In genomic region chr9:137417161-137418021, GRCh38 we compare ENCODE assay signal across 10 cellular contexts. TPM values are rescaled to one million over a fixed set of nuclear protein-coding genes. Genes with fewer than 3 reads are reported as not detected.
DNase-seq lines count a peak whose midpoint lies in the region; ATAC-seq, FAIRE-seq and TF ChIP-seq lines count a peak whose summit lies in the region.
"Had no signal": no experiment of that assay in that cellular context is flagged by ENCODE, and none has a peak within 500 bp of the region (broad histone marks: within the 10 kb centered on the region; RNA-seq: fewer than 3 reads in every experiment).

No MANE protein-coding gene starts in this region.

- H3K27me3 Mint-ChIP-seq in activated B cell treated with CpG ODN at 0.5 μM for 24 hours = no peaks in the 10 kb centered on the region

- peaks cover 0 to 8% (median 0%) of the 10 kb centered on the region in 9 donors for H3K36me3 ChIP-seq in heart right ventricle
- H3K36me3 ChIP-seq in skeletal muscle tissue (ENCODE audit: control insufficient read depth in 3 of 3, insufficient read depth in 3 of 3, low read length in 3 of 3) = no peaks in the 10 kb centered on the region
- no peaks in the 10 kb centered on the region for H3K36me3 ChIP-seq in gastrocnemius medialis

- DNase-seq in GM12892 (ENCODE audit: insufficient read length) (no peak), activated B cell treated with CpG ODN at 0.5 μM for 24 hours (no peak), heart right ventricle (no peak), gastrocnemius medialis (no peak)
- DNase-seq in stimulated activated CD4-positive, alpha-beta T cell treated with anti-CD3 and anti-CD28 coated beads, Interleukin-4, amount 100 ng/mL, for 1 hour = no peak
- DNase-seq in effector CD8-positive, alpha-beta T cell (lab: John Stamatoyannopoulos, UW) = no peak
- DNase-seq in activated CD4-positive, alpha-beta T cell treated with anti-CD3 and anti-CD28 coated beads, Interleukin-2, amount 50 U/mL, for 4 hours = no peak

- no peak for TF ChIP-seq CTCF in activated B cell treated with CpG ODN at 0.5 μM for 24 hours (IDR thresholded peaks at IDR 0.05)
- no peak for TF ChIP-seq CTCF in heart right ventricle (IDR thresholded peaks at IDR 0.05)
- no peak for TF ChIP-seq CTCF in gastrocnemius medialis (IDR thresholded peaks at IDR 0.05 in 4 of 5, conservative IDR thresholded peaks at IDR 0.05 in 1 of 5)

- peaks cover 16% of the 10 kb centered on the region for H3K4me1 Mint-ChIP-seq in activated B cell treated with CpG ODN at 0.5 μM for 24 hours

- H3K27ac ChIP-seq in heart right ventricle (peak overlapping the region in 9 of 10 donors; percentile 56 to 84 (median 62)), skeletal muscle tissue (ENCODE audit: low read depth, low read length) (no peak overlapping the region), gastrocnemius medialis (peak overlapping the region in 2 of 4 donors; percentile 37 to 64)
- H3K27ac ChIP-seq: epithelial cell of prostate had no signal

- WGBS in heart right ventricle, 2 donors = 82% methylated on average over 89 to 99 of the region's 99 CpGs

- H3K27me3 ChIP-seq in heart right ventricle (no peaks in the 10 kb centered on the region), skeletal muscle tissue (ENCODE audit: control insufficient read depth in 3 of 3, insufficient read depth in 3 of 3, low read length in 3 of 3) (no peaks in the 10 kb centered on the region), gastrocnemius medialis (no peaks in the 10 kb centered on the region)

- peaks cover 3% of the 10 kb centered on the region for H3K36me3 Mint-ChIP-seq in activated B cell treated with CpG ODN at 0.5 μM for 24 hours (ENCODE audit: low read depth)

- no peak overlapping the region for H3K27ac Mint-ChIP-seq in activated B cell treated with CpG ODN at 0.5 μM for 24 hours

- POLR2A ChIA-PET in activated B cell treated with CpG ODN at 0.5 μM for 24 hours (lab: Charles Lee) = no interaction called here

- H3K4me1 ChIP-seq in heart right ventricle = peaks cover 5 to 56% (median 19%) of the 10 kb centered on the region in 9 donors
- H3K4me1 ChIP-seq in skeletal muscle tissue (ENCODE audit: control insufficient read depth in 3 of 3, insufficient read depth in 3 of 3, low read length in 3 of 3) = peaks cover 16 to 21% (median 16%) of the 10 kb centered on the region in 3 donors
- peaks cover 12 to 16% of the 10 kb centered on the region in 2 donors for H3K4me1 ChIP-seq in gastrocnemius medialis

- no peaks in the 10 kb centered on the region for H3K9me3 Mint-ChIP-seq in activated B cell treated with CpG ODN at 0.5 μM for 24 hours

- H3K4me3 ChIP-seq in heart right ventricle (peak overlapping the region; percentile 11 to 56 (median 46)), skeletal muscle tissue (ENCODE audit: low read length in 3 of 3) (peak overlapping the region in 2 of 3 donors; percentile 36 to 41), gastrocnemius medialis (peak overlapping the region in 2 of 4 donors; percentile 5 to 51)

- in situ Hi-C loops in gastrocnemius medialis (cut with MboI; ENCODE audit: low sequenced_read_pairs in 4 of 4) = loop anchor here in 3 of 4 donors (25.0 kb wide), 1 partner anchor 130 kb away; the partner anchor contains the start of gene TOR4A (in 3 of the 3)

- peak; percentile 28 for ATAC-seq in activated B cell treated with CpG ODN at 0.5 μM for 24 hours (ENCODE audit: low read depth)
- ATAC-seq in heart right ventricle = peak in 7 of 8 donors; percentile 21 to 61 (median 55)
- no peak for ATAC-seq in gastrocnemius medialis
- ATAC-seq: HCT116 had no signal

- CTCF ChIA-PET in activated B cell treated with CpG ODN at 0.5 μM for 24 hours (lab: Charles Lee) = no interaction called here

- FAIRE-seq in GM12892 (lab: Jason Lieb, UNC) = no peak

- no peaks in the 10 kb centered on the region for H3K9me3 ChIP-seq in heart right ventricle
- H3K9me3 ChIP-seq in skeletal muscle tissue (ENCODE audit: control insufficient read depth in 3 of 3, low read length in 3 of 3) = no peaks in the 10 kb centered on the region
- H3K9me3 ChIP-seq in gastrocnemius medialis = no peaks in the 10 kb centered on the region

- TF ChIP-seq POLR2A in GM12892 (IDR thresholded peaks at IDR 0.05; ENCODE audit: low read depth, low read length) (0 out of 2 replicates have a peak, but pooled peaks have one; percentile 34), gastrocnemius medialis (IDR thresholded peaks at IDR 0.05) (peak in 1 of 2 donors; percentile 52)

- intact Hi-C loops in activated B cell treated with CpG ODN at 0.5 μM for 24 hours (cut with micrococcal nuclease) = no loop called here
- intact Hi-C loops in heart right ventricle (cut with DNase I) = no loop called here
- intact Hi-C loops in gastrocnemius medialis (cut with DNase I; ENCODE audit: low total_unique reads) = no loop called here

- peak overlapping the region in 1 of 3 donors; percentile 60 for H3K9ac ChIP-seq in skeletal muscle tissue (ENCODE audit: low read depth in 1 of 3, low read length in 3 of 3)

- H3K4me3 Mint-ChIP-seq in activated B cell treated with CpG ODN at 0.5 μM for 24 hours = peak overlapping the region; percentile 44

RNA-seq across cellular contexts. Expression of gene EXD3, which starts 5.6 kb away (rescaled TPM):
- polyA plus RNA-seq in GM12892 (2012; ENCODE audit: missing spikeins) = 3.9 TPM
- total RNA-seq in activated B cell treated with CpG ODN at 0.5 μM for 24 hours (8.4 and 12.8 TPM in 2 replicates), heart right ventricle (10 to 100 TPM in 3 of 10 donors, 1 to 10 TPM in 7; 7.8 to 14.0 (median 9.2) TPM), skeletal muscle tissue (8.4 TPM), gastrocnemius medialis (10 to 100 TPM in 1 of 4 donors, 1 to 10 TPM in 3; 4.8 to 12.5 (median 6.4) TPM)
- polyA plus RNA-seq in heart right ventricle = 10 to 100 TPM in 1 of 2 donors, 1 to 10 TPM in 1; 5.8 to 33.0 TPM

RNA-seq across cellular contexts. Expression of gene NOXA1, which starts 5.8 kb away (rescaled TPM):
- not detected for polyA plus RNA-seq in GM12892 (2012; ENCODE audit: missing spikeins)
- total RNA-seq in activated B cell treated with CpG ODN at 0.5 μM for 24 hours (2.6 and 3.9 TPM in 2 replicates), heart right ventricle (1 to 10 TPM; 2.5 to 5.3 (median 3.0) TPM), skeletal muscle tissue (0.52 TPM), gastrocnemius medialis (1 to 10 TPM in 3 of 4 donors, under 1 TPM in 1; 0.41 to 2.5 (median 1.8) TPM)
- polyA plus RNA-seq in heart right ventricle = 10 to 100 TPM in 1 of 2 donors, under 1 TPM in 1; 0.62 to 10.6 TPM

RNA-seq across cellular contexts. Expression of gene ENTPD8, which starts 23.8 kb away (rescaled TPM):
- not detected for polyA plus RNA-seq in GM12892 (2012; ENCODE audit: missing spikeins)
- total RNA-seq in activated B cell treated with CpG ODN at 0.5 μM for 24 hours = not detected in 2 replicates
- not detected for total RNA-seq in heart right ventricle
- polyA plus RNA-seq in heart right ventricle = under 1 TPM; 0.03 to 0.15 TPM
- total RNA-seq in skeletal muscle tissue = not detected
- total RNA-seq in gastrocnemius medialis = under 1 TPM in 1 of 4 donors, not detected in 3; 0.23 TPM

RNA-seq across cellular contexts. Expression of gene NSMF, which starts 41.7 kb away (rescaled TPM):
- 16.7 TPM for polyA plus RNA-seq in GM12892 (2012; ENCODE audit: missing spikeins)
- total RNA-seq in activated B cell treated with CpG ODN at 0.5 μM for 24 hours (22.5 and 24.7 TPM in 2 replicates), heart right ventricle (10 to 100 TPM in 4 of 10 donors, 1 to 10 TPM in 6; 5.3 to 17.0 (median 9.0) TPM), skeletal muscle tissue (4.2 TPM), gastrocnemius medialis (1 to 10 TPM; 4.4 to 8.4 (median 7.1) TPM)
- 10 to 100 TPM; 18.3 to 29.3 TPM for polyA plus RNA-seq in heart right ventricle

Comparison
In these comparisons a context has a peak if more than half of its experiments do, and no peak if none do; other contexts are left out.
1. ATAC-seq: peak in activated B cell treated with CpG ODN at 0.5 μM for 24 hours (single experiment) and heart right ventricle (7 of 8); none in gastrocnemius medialis (0 of 2).